In the genomic region with DNA sequence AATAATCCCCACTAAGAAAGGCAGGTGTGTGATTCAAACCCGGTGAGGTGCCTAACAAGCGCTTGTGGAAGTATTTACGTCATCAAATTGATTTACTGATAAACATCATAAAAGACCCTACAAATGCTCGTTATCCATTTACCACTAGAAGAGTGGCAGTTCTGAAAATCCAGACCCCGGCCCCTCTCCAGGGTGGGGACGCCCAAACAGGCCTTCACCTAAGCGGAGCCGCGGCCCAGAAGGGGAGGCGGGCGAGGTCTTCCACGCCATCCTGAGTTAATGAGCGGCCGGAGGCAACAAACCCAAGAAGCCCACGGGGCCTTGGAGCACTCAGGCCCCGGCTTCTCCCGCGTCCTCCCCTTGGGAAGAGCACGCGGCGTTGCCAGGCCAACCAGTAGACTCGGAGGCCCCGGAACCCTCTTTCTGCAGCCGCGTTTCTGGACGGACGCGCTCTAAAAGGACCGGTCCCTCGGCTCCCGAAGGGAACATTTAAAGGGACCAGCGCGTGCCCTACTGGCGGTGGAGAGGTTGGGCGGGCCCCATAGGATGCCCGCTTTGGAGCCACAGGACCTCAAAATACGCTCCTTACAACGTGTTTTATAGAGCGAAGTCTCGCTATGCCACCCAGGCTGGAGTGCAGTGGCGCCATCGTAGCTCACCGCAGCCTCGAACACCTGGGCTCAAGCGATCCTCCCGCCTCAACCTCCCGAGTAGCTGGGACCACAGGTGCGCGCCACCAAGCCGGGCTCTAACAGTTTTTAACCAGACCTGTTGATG, we compare ENCODE assay signal across 8 cellular contexts. TPM values are rescaled to one million over a fixed set of nuclear protein-coding genes. Genes with fewer than 3 reads are reported as not detected.
A peak's percentile ranks its signal among the peaks of the same experiment; 100 is the strongest.
DNase-seq lines count a peak whose midpoint lies in the region; ATAC-seq and TF ChIP-seq lines count a peak whose summit lies in the region.

No MANE protein-coding gene starts in this region.

- DNase-seq in GM06990 (ENCODE audit: extremely low read depth, insufficient read length) = peak; percentile 37
- peak; percentile 38 for DNase-seq in NCI-H146 treated with DMSO at 0.1 percent for 48 hours (lab: John Stamatoyannopoulos, UW; ENCODE audit: unreplicated experiment)
- DNase-seq in activated CD8-positive, alpha-beta T cell treated with anti-CD3 and anti-CD28 coated beads, Interleukin-2, amount 10 ng/mL, durations not matched to agents 7 days and 5 days = peak; percentile 59
- DNase-seq in epidermal melanocyte (ENCODE audit: insufficient read length, low spot score) = peak; percentile 72
- DNase-seq in mesendoderm = peak; percentile 91
- peak in 2 of 3 experiments; percentile 41 to 64 for DNase-seq in stimulated activated CD4-positive, alpha-beta T cell treated with anti-CD3 and anti-CD28 coated beads, TNF-alpha, amount 100 ng/mL, for 24 hours (ENCODE audit: low read depth in 3 of 3)
- no peak for DNase-seq in GM10266 (ENCODE audit: extremely low spot score)

- H3K36me3 ChIP-seq in GM06990 (ENCODE audit: control insufficient read depth, insufficient read depth, low read length) (no peaks in the 10 kb centered on the region), mesendoderm (ENCODE audit: control insufficient read depth, insufficient read depth, low read length) (peaks cover 6% of the 10 kb centered on the region)

- no peak overlapping the region for H3K18ac ChIP-seq in mesendoderm (ENCODE audit: low read length)

- H3K27ac ChIP-seq in mesendoderm (ENCODE audit: low read depth, low read length) = no peak overlapping the region

- H3K4me3 ChIP-seq in GM06990 (replicated peaks; ENCODE audit: low read depth, low read length) (no peak overlapping the region), mesendoderm (ENCODE audit: low read length) (peak overlapping the region; percentile 34)

- no peak overlapping the region for H3K23ac ChIP-seq in mesendoderm (ENCODE audit: low read length)

- no peak overlapping the region for H2BK15ac ChIP-seq in mesendoderm (replicated peaks; ENCODE audit: low read depth)

- TF ChIP-seq CTCF in GM06990 (IDR thresholded peaks at IDR 0.05; ENCODE audit: insufficient read depth, low read length, poor library complexity, severe bottlenecking) (no peak), GM10266 (IDR thresholded peaks at IDR 0.05; ENCODE audit: control insufficient read depth, insufficient read depth, low read depth, missing control alignments) (no peak)

- H2AK5ac ChIP-seq in mesendoderm (ENCODE audit: low read length) = no peak overlapping the region

- POLR2A ChIA-PET in activated CD8-positive, alpha-beta T cell treated with anti-CD3 and anti-CD28 coated beads, Interleukin-2, amount 10 ng/mL, durations not matched to agents 7 days and 5 days (lab: Charles Lee) = no interaction called here

- H3K9ac ChIP-seq in mesendoderm (ENCODE audit: low read length) = peak overlapping the region; percentile 77

- peaks cover 20% of the 10 kb centered on the region for H3K4me1 Mint-ChIP-seq in activated CD8-positive, alpha-beta T cell treated with anti-CD3 and anti-CD28 coated beads, Interleukin-2, amount 10 ng/mL, durations not matched to agents 7 days and 5 days (ENCODE audit: low read depth)

- peak overlapping the region; percentile 82 for H3K56ac ChIP-seq in mesendoderm (ENCODE audit: low read length)

- no peaks in the 10 kb centered on the region for H3K9me3 Mint-ChIP-seq in activated CD8-positive, alpha-beta T cell treated with anti-CD3 and anti-CD28 coated beads, Interleukin-2, amount 10 ng/mL, durations not matched to agents 7 days and 5 days (ENCODE audit: insufficient read depth)

- H3K27ac Mint-ChIP-seq in activated CD8-positive, alpha-beta T cell treated with anti-CD3 and anti-CD28 coated beads, Interleukin-2, amount 10 ng/mL, durations not matched to agents 7 days and 5 days = no peak overlapping the region

- peak; percentile 59 for ATAC-seq in activated CD8-positive, alpha-beta T cell treated with anti-CD3 and anti-CD28 coated beads, Interleukin-2, amount 10 ng/mL, durations not matched to agents 7 days and 5 days
- no peak for ATAC-seq in HG02798 (IDR thresholded peaks at IDR 0.05; ENCODE audit: poor library complexity, unreplicated experiment)

- H3K79me1 ChIP-seq in mesendoderm (ENCODE audit: low read length) = peaks cover 11% of the 10 kb centered on the region

- H3K36me3 Mint-ChIP-seq in activated CD8-positive, alpha-beta T cell treated with anti-CD3 and anti-CD28 coated beads, Interleukin-2, amount 10 ng/mL, durations not matched to agents 7 days and 5 days (ENCODE audit: low read depth) = no peaks in the 10 kb centered on the region

- H3K4ac ChIP-seq in mesendoderm (ENCODE audit: low read depth, low read length) = no peak overlapping the region

- no peaks in the 10 kb centered on the region for H3K4me1 ChIP-seq in mesendoderm (ENCODE audit: control insufficient read depth, low read depth, low read length)

- CTCF ChIA-PET in activated CD8-positive, alpha-beta T cell treated with anti-CD3 and anti-CD28 coated beads, Interleukin-2, amount 10 ng/mL, durations not matched to agents 7 days and 5 days (lab: Charles Lee) = interaction anchor here (0.5 to 1.7 kb wide), 3 partner anchors 44 to 472 kb away, joined by 3 to 5 read pairs (median 3); no protein-coding TSS in a partner anchor

- no CpG with 5 or more reads among the region's 50 CpGs for WGBS in mesendoderm (ENCODE audit: extremely low coverage, insufficient coverage, low lambda C conversion rate)

- H3K27me3 Mint-ChIP-seq in activated CD8-positive, alpha-beta T cell treated with anti-CD3 and anti-CD28 coated beads, Interleukin-2, amount 10 ng/mL, durations not matched to agents 7 days and 5 days (ENCODE audit: low read depth) = peaks cover 44% of the 10 kb centered on the region

- H3K4me3 Mint-ChIP-seq in activated CD8-positive, alpha-beta T cell treated with anti-CD3 and anti-CD28 coated beads, Interleukin-2, amount 10 ng/mL, durations not matched to agents 7 days and 5 days = peak overlapping the region; percentile 68

- H3K4me2 ChIP-seq in mesendoderm (ENCODE audit: low read length) = peak overlapping the region; percentile 68

- no peak overlapping the region for H4K5ac ChIP-seq in mesendoderm (ENCODE audit: low read length)

- peaks cover 6% of the 10 kb centered on the region for H3K79me2 ChIP-seq in mesendoderm (ENCODE audit: control insufficient read depth, insufficient read depth, low read length)

- peak overlapping the region; percentile 31 for H4K8ac ChIP-seq in mesendoderm (ENCODE audit: low read depth, low read length)

- H2BK120ac ChIP-seq in mesendoderm (ENCODE audit: low read depth, low read length) = no peak overlapping the region

- no peak overlapping the region for H2BK5ac ChIP-seq in mesendoderm (ENCODE audit: low read length)

- H3K27me3 ChIP-seq in GM06990 (replicated peaks; ENCODE audit: control insufficient read depth, insufficient read depth, low read length) = no peaks in the 10 kb centered on the region
- no peaks in the 10 kb centered on the region for H3K27me3 ChIP-seq in mesendoderm (ENCODE audit: insufficient read depth, low read length, poor library complexity)

RNA-seq across cellular contexts. Expression of gene PTPN21, which starts 3.5 kb away (rescaled TPM):
- under 1 TPM in 1 of 2 experiments, not detected in 1; 0.08 TPM for total RNA-seq in activated CD8-positive, alpha-beta T cell treated with anti-CD3 and anti-CD28 coated beads, Interleukin-2, amount 10 ng/mL, durations not matched to agents 7 days and 5 days
- 11.4 TPM for polyA plus RNA-seq in mesendoderm (2013, experiment 1 of 2)
- polyA plus RNA-seq in mesendoderm (2013, experiment 2 of 2) = 12.0 TPM

RNA-seq across cellular contexts. Expression of gene ZC3H14, which starts 11.6 kb away (rescaled TPM):
- 10 to 100 TPM; 39.6 to 42.4 TPM for total RNA-seq in activated CD8-positive, alpha-beta T cell treated with anti-CD3 and anti-CD28 coated beads, Interleukin-2, amount 10 ng/mL, durations not matched to agents 7 days and 5 days
- 79.1 TPM for polyA plus RNA-seq in mesendoderm (2013, experiment 1 of 2)
- 74.8 TPM for polyA plus RNA-seq in mesendoderm (2013, experiment 2 of 2)
